Comparison of ENCODE assay signal across 12 cellular contexts in genomic region chr5:54551906-54552305, GRCh38.
"Had no signal": no experiment of that assay in that cellular context is flagged by ENCODE, and none has a peak within 500 bp of the region (broad histone marks: within the 10 kb centered on the region; RNA-seq: fewer than 3 reads in every experiment).

No MANE protein-coding gene starts in this region.

- FAIRE-seq: small intestine had no signal

- DNase-seq: activated CD4-positive, alpha-beta T cell treated with anti-CD3 and anti-CD28 coated beads, Interleukin-2, amount 10 ng/mL, durations not matched to agents 24 days and 14 days; activated CD8-positive, alpha-beta memory T cell treated with anti-CD3 and anti-CD28 coated beads for 24 hours; activated naive CD4-positive, alpha-beta T cell treated with anti-CD3 and anti-CD28 coated beads for 36 hours; foreskin melanocyte; mucosa of descending colon; natural killer cell; SK-N-SH; small intestine; stomach; T-helper 1 cell; tibial artery; uterus had no signal
